25 cellular contexts compared by ENCODE assay signal in genomic region chr14:54647378-54647777, GRCh38.
"Had no signal": no experiment of that assay in that cellular context is flagged by ENCODE, and none has a peak within 500 bp of the region (broad histone marks: within the 10 kb centered on the region; RNA-seq: fewer than 3 reads in every experiment).

No MANE protein-coding gene starts in this region.

- H3K36me3 ChIP-seq: brain microvascular endothelial cell, gastrocnemius medialis, neural progenitor cell, transverse colon, uterus had no signal

- H3K9me3 ChIP-seq: gastrocnemius medialis, transverse colon, uterus had no signal

- H3K9ac ChIP-seq: neural progenitor cell had no signal

- FAIRE-seq: astrocyte, keratinocyte had no signal

- DNase-seq: activated CD4-positive, alpha-beta memory T cell treated with anti-CD3 and anti-CD28 coated beads for 36 hours; activated CD4-positive, alpha-beta T cell treated with anti-CD3 and anti-CD28 coated beads, Interleukin-2, amount 10 ng/mL, durations not matched to agents 24 days and 14 days; activated CD4-positive, CD25-positive, alpha-beta regulatory T cell treated with anti-CD3 and anti-CD28 coated beads, Interleukin-2, amount 50 U/mL, for 72 hours; activated CD8-positive, alpha-beta memory T cell treated with anti-CD3 and anti-CD28 coated beads, Interleukin-2, amount 50 U/mL, for 4 hours; activated gamma-delta T cell; activated naive CD4-positive, alpha-beta T cell treated with anti-CD3 and anti-CD28 coated beads, Interleukin-2, amount 10 ng/mL, durations not matched to agents 7 days and 5 days; activated T-cell treated with anti-CD3 and anti-CD28 coated beads, Interleukin-2, amount 50 U/mL, for 1 hour; amniotic stem cell; brain microvascular endothelial cell; dorsolateral prefrontal cortex; effector memory CD4-positive, alpha-beta T cell; gastrocnemius medialis; glutamatergic neuron; hippocampal formation; natural killer cell; right cardiac atrium; stimulated activated CD4-positive, alpha-beta T cell treated with anti-CD3 and anti-CD28 coated beads, Interleukin-2, amount 100 ng/mL, for 48 hours; stimulated activated naive CD4-positive, alpha-beta T cell treated with Interleukin-2 at 50 U/mL for 16 hours; T1000; transverse colon; uterus had no signal

- H3K4me3 ChIP-seq: coronary artery, dorsolateral prefrontal cortex, gastrocnemius medialis, neural progenitor cell, transverse colon, uterus had no signal

- H3K27me3 ChIP-seq: brain microvascular endothelial cell, dorsolateral prefrontal cortex, gastrocnemius medialis, neural progenitor cell, transverse colon, uterus had no signal

- H3K27ac ChIP-seq: brain microvascular endothelial cell, coronary artery, dorsolateral prefrontal cortex, neural progenitor cell had no signal

- H2AFZ ChIP-seq: neural progenitor cell had no signal

- ATAC-seq: gastrocnemius medialis, natural killer cell, right cardiac atrium had no signal
